ENCODE assay signal across 15 cellular contexts in the genomic region with DNA sequence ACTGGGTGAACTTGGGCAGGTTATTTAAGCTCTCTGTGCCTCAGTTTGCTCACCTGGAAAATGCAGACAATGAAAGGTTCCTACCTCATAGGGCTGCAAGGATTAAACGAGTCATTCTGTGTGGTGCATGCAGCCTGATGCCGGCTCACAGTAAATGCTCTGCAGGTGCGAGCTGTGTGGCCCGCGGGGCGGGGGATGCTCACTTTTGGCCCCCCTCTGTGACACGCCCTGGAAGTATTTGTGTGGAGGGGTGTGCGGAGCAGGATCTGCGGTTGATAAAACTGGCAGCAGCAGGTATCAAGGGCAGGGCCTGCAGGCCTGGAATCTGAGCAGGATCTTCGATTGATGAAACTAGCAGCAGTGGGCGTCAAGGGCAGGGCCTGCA. TPM values are rescaled to one million over a fixed set of nuclear protein-coding genes. Genes with fewer than 3 reads are reported as not detected.
DNase-seq lines count a peak whose midpoint lies in the region; ATAC-seq and TF ChIP-seq lines count a peak whose summit lies in the region.
"Had no signal": no experiment of that assay in that cellular context is flagged by ENCODE, and none has a peak within 500 bp of the region (broad histone marks: within the 10 kb centered on the region; RNA-seq: fewer than 3 reads in every experiment).

No MANE protein-coding gene starts in this region.

- WGBS in GM23248 (ENCODE audit: low coverage in 1 of 2, low lambda C conversion rate in 2 of 2, missing lambda C conversion rate in 2 of 2), 2 experiments: 67 to 71% methylated on average over 11 of the region's 11 CpGs

- in situ Hi-C loops in GM23248 (cut with MboI): no loop called here

- no peaks in the 10 kb centered on the region for H4K20me1 ChIP-seq in PC-3 (ENCODE audit: low read length)
- no peaks in the 10 kb centered on the region for H4K20me1 ChIP-seq in GM23248 (ENCODE audit: insufficient read depth)

- no peak for TF ChIP-seq CTCF in HEK293 (tag by site-specific recombination; IDR thresholded peaks at IDR 0.05)
- TF ChIP-seq CTCF in PC-3 (conservative IDR thresholded peaks at IDR 0.05; ENCODE audit: low read depth, low read length): no peak
- TF ChIP-seq CTCF in foreskin keratinocyte (conservative IDR thresholded peaks at IDR 0.05): no peak
- TF ChIP-seq CTCF in activated CD8-positive, alpha-beta T cell treated with anti-CD3 and anti-CD28 coated beads for 36 hours (IDR thresholded peaks at IDR 0.05): no peak

- peak; percentile 64 for DNase-seq in COLO668 (lab: John Stamatoyannopoulos, UW; ENCODE audit: unreplicated experiment)
- DNase-seq in PC-3: no peak
- peak; percentile 54 to 60 for DNase-seq in foreskin keratinocyte
- DNase-seq in GM23248: no peak
- DNase-seq in activated CD8-positive, alpha-beta T cell treated with anti-CD3 and anti-CD28 coated beads for 36 hours: no peak
- DNase-seq: ACHN, AML-193, NCI-H1105 treated with DMSO at 0.1 percent for 48 hours, SHP77, T-helper 1 cell had no signal

- H3K4me2 ChIP-seq in PC-3 (ENCODE audit: low read length): peak overlapping the region; percentile 80
- no peak overlapping the region for H3K4me2 ChIP-seq in GM23248 (ENCODE audit: unreplicated experiment)

- no peaks in the 10 kb centered on the region for H3K4me1 ChIP-seq in HEK293 (ENCODE audit: control insufficient read depth, insufficient read depth, low read length)
- H3K4me1 ChIP-seq in PC-3 (ENCODE audit: insufficient read depth, low read length): peaks cover 24% of the 10 kb centered on the region
- no peaks in the 10 kb centered on the region for H3K4me1 ChIP-seq in foreskin keratinocyte
- H3K4me1 ChIP-seq in GM23248 (ENCODE audit: insufficient read depth): no peaks in the 10 kb centered on the region

- H3K4me1 Mint-ChIP-seq in activated CD8-positive, alpha-beta T cell treated with anti-CD3 and anti-CD28 coated beads for 36 hours (ENCODE audit: low read depth): peaks cover 8% of the 10 kb centered on the region

- BruUV-seq in PC-3 (replicated peaks; lab: Mats Ljungman, UMichigan): no TSS peak

- peaks cover 40% of the 10 kb centered on the region for H3K27me3 Mint-ChIP-seq in activated CD8-positive, alpha-beta T cell treated with anti-CD3 and anti-CD28 coated beads for 36 hours

- H3K9me3 ChIP-seq in HEK293 (ENCODE audit: control insufficient read depth, insufficient read depth, low read depth, low read length) (no peaks in the 10 kb centered on the region), PC-3 (ENCODE audit: low read length) (no peaks in the 10 kb centered on the region), GM23248 (ENCODE audit: low read depth) (no peaks in the 10 kb centered on the region)

- H3K9ac ChIP-seq in PC-3 (ENCODE audit: low read length): no peak overlapping the region
- H3K9ac ChIP-seq in GM23248: no peak overlapping the region

- H3K4me3 ChIP-seq in HEK293 (ENCODE audit: low read depth, low read length) (no peak overlapping the region), PC-3 (ENCODE audit: low read length) (no peak overlapping the region), GM23248 (no peak overlapping the region)

- H3K27ac ChIP-seq in HEK293 (ENCODE audit: extremely low read depth, low read depth, low read length): no peak overlapping the region
- peak overlapping the region; percentile 84 for H3K27ac ChIP-seq in PC-3 (ENCODE audit: low read length)
- no peak overlapping the region for H3K27ac ChIP-seq in foreskin keratinocyte
- no peak overlapping the region for H3K27ac ChIP-seq in GM23248

- H3K9me3 Mint-ChIP-seq in activated CD8-positive, alpha-beta T cell treated with anti-CD3 and anti-CD28 coated beads for 36 hours: no peaks in the 10 kb centered on the region

- no peaks in the 10 kb centered on the region for H3K79me2 ChIP-seq in PC-3 (ENCODE audit: low read length)
- H3K79me2 ChIP-seq in GM23248 (ENCODE audit: insufficient read depth): no peaks in the 10 kb centered on the region

- intact Hi-C loops in PC-3 (cut with micrococcal nuclease): no loop called here
- intact Hi-C loops in activated CD8-positive, alpha-beta T cell treated with anti-CD3 and anti-CD28 coated beads for 36 hours (cut with micrococcal nuclease): no loop called here

- no peak overlapping the region for H3K27ac Mint-ChIP-seq in activated CD8-positive, alpha-beta T cell treated with anti-CD3 and anti-CD28 coated beads for 36 hours
- H3K27ac Mint-ChIP-seq: IgD-negative memory B cell had no signal

- H2AFZ ChIP-seq in PC-3 (ENCODE audit: low read length): peak overlapping the region; percentile 18; the same call in 1 of the 2 replicates
- H2AFZ ChIP-seq in GM23248: no peak overlapping the region

- CTCF ChIA-PET in HEK293 (lab: Yijun Ruan, JAX): interaction anchor here (0.5 to 1.0 kb wide), 2 partner anchors 8 to 11 kb away, joined by 3 read pairs; no protein-coding TSS in a partner anchor
- CTCF ChIA-PET in PC-3 (lab: Charles Lee): interaction anchor here (0.6 kb wide), 1 partner anchor 141 kb away, joined by 4 read pairs; no protein-coding TSS in a partner anchor
- CTCF ChIA-PET in activated CD8-positive, alpha-beta T cell treated with anti-CD3 and anti-CD28 coated beads for 36 hours (lab: Charles Lee): interaction anchor here (2.0 kb wide), 1 partner anchor 161 kb away, joined by 7 read pairs; no protein-coding TSS in a partner anchor

- H3K36me3 ChIP-seq in HEK293 (ENCODE audit: control insufficient read depth in 2 of 2, insufficient read depth in 1 of 2, low read length in 2 of 2): no peaks in the 10 kb centered on the region
- H3K36me3 ChIP-seq in PC-3 (ENCODE audit: low read depth, low read length): no peaks in the 10 kb centered on the region
- no peaks in the 10 kb centered on the region for H3K36me3 ChIP-seq in GM23248 (ENCODE audit: low read depth)

- POLR2A ChIA-PET in HEK293 (lab: Yijun Ruan, JAX) (no interaction called here), PC-3 (lab: Charles Lee; ENCODE audit: unreplicated experiment) (no interaction called here)
- POLR2A ChIA-PET in activated CD8-positive, alpha-beta T cell treated with anti-CD3 and anti-CD28 coated beads for 36 hours (lab: Charles Lee): no interaction called here

- no peak overlapping the region for H3K4me3 Mint-ChIP-seq in activated CD8-positive, alpha-beta T cell treated with anti-CD3 and anti-CD28 coated beads for 36 hours

- H3K36me3 Mint-ChIP-seq in activated CD8-positive, alpha-beta T cell treated with anti-CD3 and anti-CD28 coated beads for 36 hours (ENCODE audit: low read depth): no peaks in the 10 kb centered on the region
- H3K36me3 Mint-ChIP-seq: IgD-negative memory B cell had no signal

- H3K9me2 ChIP-seq in PC-3 (replicated peaks; ENCODE audit: low read length): no peaks in the 10 kb centered on the region
- H3K9me2 ChIP-seq in GM23248 (ENCODE audit: insufficient read depth): no peaks in the 10 kb centered on the region

- ATAC-seq in PC-3 (no peak), foreskin keratinocyte (no peak), HG03342 (IDR thresholded peaks at IDR 0.05; ENCODE audit: unreplicated experiment) (no peak)
- no peak for ATAC-seq in activated CD8-positive, alpha-beta T cell treated with anti-CD3 and anti-CD28 coated beads for 36 hours
- ATAC-seq: Panc1 had no signal

- H3K27me3 ChIP-seq in PC-3 (ENCODE audit: low read length): no peaks in the 10 kb centered on the region
- peaks cover 46% of the 10 kb centered on the region for H3K27me3 ChIP-seq in foreskin keratinocyte
- H3K27me3 ChIP-seq in GM23248 (replicated peaks; ENCODE audit: insufficient read depth): peaks cover 30% of the 10 kb centered on the region

- H3F3A ChIP-seq in PC-3 (ENCODE audit: low read length, unreplicated experiment) (no peaks in the 10 kb centered on the region), GM23248 (ENCODE audit: insufficient read depth) (no peaks in the 10 kb centered on the region)

TF ChIP-seq in HEK293, 187 proteins besides CTCF, POLR2A, EP300 and RAD21:
- peak; percentile 62; the same call in 1 of the 2 replicates for TF ChIP-seq KLF1 (tag by site-specific recombination; IDR thresholded peaks at IDR 0.05)
- TF ChIP-seq GLI4 (tag by site-specific recombination; IDR thresholded peaks at IDR 0.05): no peak
TF ChIP-seq in HEK293: peak in this region for 1.

RNA-seq across cellular contexts. Expression of a gene that starts 11.7 kb away (rescaled TPM):
- total RNA-seq in PC-3 (2014; rRNA removed): 0.07 and 0.46 TPM in 2 replicates
- 0.18 and 0.51 TPM in 2 replicates for total RNA-seq in foreskin keratinocyte
- 0.18 and 0.46 TPM in 2 replicates for polyA plus RNA-seq in foreskin keratinocyte
- not detected in 2 replicates for total RNA-seq in GM23248 (2014; rRNA removed; shearing (Covaris generic))
- polyA plus RNA-seq in GM23248 (2016; fragmentation: Nextera tagmentation; extraction: Ambion mirVana): not detected in 2 replicates
- total RNA-seq in activated CD8-positive, alpha-beta T cell treated with anti-CD3 and anti-CD28 coated beads for 36 hours: not detected
- total RNA-seq: NCI-H460 had no signal
- polyA plus RNA-seq: IgD-negative memory B cell had no signal

Comparison
In these comparisons a context has a peak if more than half of its experiments do, and no peak if none do; other contexts are left out.
1. DNase-seq: peak in COLO668 (single experiment) and foreskin keratinocyte (2 of 2); none in PC-3 (single experiment), GM23248 (single experiment) and activated CD8-positive, alpha-beta T cell treated with anti-CD3 and anti-CD28 coated beads for 36 hours (single experiment).